ENCODE assay signal across 8 cellular contexts in genomic region chr4:143399113-143399949, GRCh38.
DNase-seq lines count a peak whose midpoint lies in the region; ATAC-seq, FAIRE-seq and TF ChIP-seq lines count a peak whose summit lies in the region.

No MANE protein-coding gene starts in this region.

- TF ChIP-seq CTCF in heart left ventricle (IDR thresholded peaks at IDR 0.05): peak; percentile 48 to 80 (median 62)
- peak; percentile 66 to 80 (median 75); a peak in 5 of 6 replicates for TF ChIP-seq CTCF in HCT116 (IDR thresholded peaks at IDR 0.05 in 2 of 3, conservative IDR thresholded peaks at IDR 0.05 in 1 of 3; ENCODE audit: borderline replicate concordance in 1 of 3, insufficient read depth in 1 of 3, low read depth in 2 of 3, low read length in 2 of 3)
- TF ChIP-seq CTCF in adrenal gland (IDR thresholded peaks at IDR 0.05): peak; percentile 48 to 69 (median 56)

- TF ChIP-seq POLR2A in heart left ventricle (IDR thresholded peaks at IDR 0.05): no peak
- no peak for TF ChIP-seq POLR2A in HCT116 (IDR thresholded peaks at IDR 0.05; ENCODE audit: borderline replicate concordance, extremely low read depth, insufficient read depth, insufficient read length)
- no peak for TF ChIP-seq POLR2A in adrenal gland (IDR thresholded peaks at IDR 0.05)

- H3K4me2 ChIP-seq in HCT116 (ENCODE audit: low read length): peak overlapping the region; percentile 13; the same call in 1 of the 2 replicates

- intact Hi-C loops in heart left ventricle (cut with DNase I): loop anchor here in 3 of 10 donors (5.0 to 10.0 kb wide), 3 partner anchors 55 to 115 kb away; partner anchors contain the start of gene GAB1 (in 2 of the 3)
- intact Hi-C loops in right cardiac atrium (cut with DNase I): loop anchor here in 1 of 4 donors (10.0 kb wide), 1 partner anchor 65 kb away; the partner anchor contains the start of gene GAB1
- intact Hi-C loops in HCT116 (cut with micrococcal nuclease): loop anchor here (5.0 kb wide), 1 partner anchor 83 kb away; no protein-coding TSS in a partner anchor
- intact Hi-C loops in adrenal gland (cut with DNase I): loop anchor here in 1 of 2 donors (10.0 kb wide), 1 partner anchor 65 kb away; the partner anchor contains the start of gene GAB1

- H3K27me3 ChIP-seq in heart left ventricle (no peaks in the 10 kb centered on the region), right cardiac atrium (ENCODE audit: control insufficient read depth, insufficient read depth) (no peaks in the 10 kb centered on the region), HCT116 (ENCODE audit: insufficient read depth, low read length) (no peaks in the 10 kb centered on the region), adrenal gland (no peaks in the 10 kb centered on the region)

- TF ChIP-seq RAD21 in HCT116 (IDR thresholded peaks at IDR 0.05; ENCODE audit: low read depth): peak; percentile 51; the same call in 1 of the 2 replicates

- no peak for DNase-seq in heart left ventricle
- DNase-seq in right cardiac atrium: no peak
- peak; percentile 50 for DNase-seq in HCT116 (ENCODE audit: low read depth, low spot score)
- DNase-seq in NCI-H187 treated with DMSO at 0.1 percent for 48 hours (lab: John Stamatoyannopoulos, UW): peak; percentile 14
- no peak for DNase-seq in adrenal gland
- peak; percentile 13 for DNase-seq in kidney glomerular epithelial cell (lab: John Stamatoyannopoulos, UW)
- DNase-seq in urothelium cell line (ENCODE audit: low spot score): peak; percentile 15
- no peak for DNase-seq in activated CD4-positive, alpha-beta T cell treated with anti-CD3 and anti-CD28 coated beads for 1 hour

- ATAC-seq in heart left ventricle: peak in 1 of 4 donors; percentile 31
- ATAC-seq in right cardiac atrium: no peak
- peak; percentile 74 for ATAC-seq in HCT116

- no peaks in the 10 kb centered on the region for H3K79me2 ChIP-seq in HCT116 (ENCODE audit: insufficient read depth, low read length)

- H3K36me3 ChIP-seq in heart left ventricle (no peaks in the 10 kb centered on the region), HCT116 (ENCODE audit: control insufficient read depth in 1 of 2, insufficient read depth in 2 of 2, low read length in 2 of 2) (no peaks in the 10 kb centered on the region), adrenal gland (replicated peaks in 1 of 2) (no peaks in the 10 kb centered on the region)

- no peaks in the 10 kb centered on the region for H3K9me2 ChIP-seq in HCT116 (ENCODE audit: insufficient read depth)

- H3K4me1 ChIP-seq in heart left ventricle (peaks cover 3 to 90% (median 59%) of the 10 kb centered on the region in 12 donors), right cardiac atrium (ENCODE audit: control insufficient read depth, insufficient read depth, low read length) (peaks cover 10% of the 10 kb centered on the region), HCT116 (ENCODE audit: control insufficient read depth in 1 of 2, insufficient read depth in 2 of 2, low read length in 2 of 2) (peaks cover 2 to 6% of the 10 kb centered on the region in 2 experiments; a peak in 2 of 4 replicates), adrenal gland (replicated peaks in 1 of 2) (peaks cover 13 to 39% of the 10 kb centered on the region in 2 donors)

- BruUV-seq in HCT116 (replicated peaks; lab: Mats Ljungman, UMichigan): no TSS peak

- no peaks in the 10 kb centered on the region for H3K9me3 ChIP-seq in heart left ventricle
- no peaks in the 10 kb centered on the region for H3K9me3 ChIP-seq in right cardiac atrium (ENCODE audit: control insufficient read depth, low read length)
- H3K9me3 ChIP-seq in HCT116 (ENCODE audit: control insufficient read depth in 1 of 2, insufficient read depth in 1 of 2, low read depth in 1 of 2, low read length in 2 of 2): no peaks in the 10 kb centered on the region
- no peaks in the 10 kb centered on the region for H3K9me3 ChIP-seq in adrenal gland (replicated peaks in 1 of 3)

- H3K27ac ChIP-seq in heart left ventricle (peak overlapping the region in 3 of 12 donors; percentile 19 to 38 (median 21)), right cardiac atrium (ENCODE audit: low read length) (no peak overlapping the region), HCT116 (ENCODE audit: low read depth, low read length) (no peak overlapping the region), adrenal gland (no peak overlapping the region)

- POLR2A ChIA-PET in HCT116 (lab: Charles Lee): no interaction called here

- CTCF ChIA-PET in HCT116 (lab: Charles Lee): interaction anchor here (1.0 kb wide), 1 partner anchor 10 kb away, joined by 3 read pairs; no protein-coding TSS in a partner anchor

- WGBS in heart left ventricle, 4 donors: 66 to 70% (median 67%) methylated on average over 5 of the region's 5 CpGs
- WGBS in right cardiac atrium: 70% methylated on average over 5 of the region's 5 CpGs
- 70 to 74% (median 72%) methylated on average over 5 of the region's 5 CpGs for WGBS in adrenal gland, 4 donors

- peak overlapping the region; percentile 71 for H2AFZ ChIP-seq in HCT116 (ENCODE audit: low read depth, low read length, poor library complexity, severe bottlenecking)

- H3K4me3 ChIP-seq in heart left ventricle (no peak overlapping the region), right cardiac atrium (ENCODE audit: low read length) (no peak overlapping the region), HCT116 (replicated peaks in 1 of 2; ENCODE audit: low read depth in 1 of 2, low read length in 2 of 2) (no peak overlapping the region), adrenal gland (no peak overlapping the region)

- RAD21 ChIA-PET in HCT116 (lab: Charles Lee; ENCODE audit: low non-redundant PET in 1 of 2, low total read pairs in 2 of 2, uncharacterized antibody in 2 of 2, unreplicated experiment in 2 of 2): no interaction called here

- no peak overlapping the region for H3K9ac ChIP-seq in HCT116 (ENCODE audit: low read length)

- no peak for FAIRE-seq in urothelium cell line (lab: Jason Lieb, UNC)

- no peaks in the 10 kb centered on the region for H4K20me1 ChIP-seq in HCT116 (ENCODE audit: insufficient read depth)

TF ChIP-seq in HCT116, 20 proteins besides CTCF, POLR2A, EP300 and RAD21:
- TF ChIP-seq SRF (IDR thresholded peaks at IDR 0.05; ENCODE audit: low read depth) (peak; percentile 87), MAX (IDR thresholded peaks at IDR 0.05) (peak; percentile 67), POLR2AphosphoS5 (IDR thresholded peaks at IDR 0.05; ENCODE audit: low read depth, low read length) (no peak), ZBTB33 (IDR thresholded peaks at IDR 0.05; ENCODE audit: extremely low read depth, insufficient replicate concordance, low read length) (no peak), ELF1 (IDR thresholded peaks at IDR 0.05; ENCODE audit: borderline replicate concordance, low read depth) (no peak; the same call in 1 of the 2 replicates), CBX3 (IDR thresholded peaks at IDR 0.05; ENCODE audit: low read depth) (peak; percentile 69; the same call in 1 of the 2 replicates)
TF ChIP-seq in HCT116: peak in this region for 3.

Comparison
In these comparisons a context has a peak if more than half of its experiments do, and no peak if none do; other contexts are left out.
1. DNase-seq: peak in HCT116 (single experiment), NCI-H187 treated with DMSO at 0.1 percent for 48 hours (single experiment), kidney glomerular epithelial cell (single experiment) and urothelium cell line (single experiment); none in heart left ventricle (0 of 5), right cardiac atrium (0 of 3), adrenal gland (0 of 7) and activated CD4-positive, alpha-beta T cell treated with anti-CD3 and anti-CD28 coated beads for 1 hour (single experiment).
2. Peak in every context shown above with its lines, with median percentiles within 50 percentile points of each other: CTCF ChIP-seq.